12 cellular contexts compared by ENCODE assay signal in genomic region chr2:153479527-153479926, GRCh38. TPM values are rescaled to one million over a fixed set of nuclear protein-coding genes. Genes with fewer than 3 reads are reported as not detected.
A peak's percentile ranks its signal among the peaks of the same experiment; 100 is the strongest.
DNase-seq lines count a peak whose midpoint lies in the region; ATAC-seq and TF ChIP-seq lines count a peak whose summit lies in the region.
"Had no signal": no experiment of that assay in that cellular context is flagged by ENCODE, and none has a peak within 500 bp of the region (broad histone marks: within the 10 kb centered on the region; RNA-seq: fewer than 3 reads in every experiment).

No MANE protein-coding gene starts in this region.

- H3K9me3 Mint-ChIP-seq in activated naive CD8-positive, alpha-beta T cell treated with anti-CD3 and anti-CD28 coated beads for 36 hours, result no peaks in the 10 kb centered on the region
- no peaks in the 10 kb centered on the region for H3K9me3 Mint-ChIP-seq in mesothelial cell of epicardium
- no peaks in the 10 kb centered on the region for H3K9me3 Mint-ChIP-seq in activated T-cell treated with anti-CD3 and anti-CD28 coated beads, Interleukin-2, amount 50 U/mL, for 4 hours

- H3K36me3 Mint-ChIP-seq in activated naive CD8-positive, alpha-beta T cell treated with anti-CD3 and anti-CD28 coated beads for 36 hours, result no peaks in the 10 kb centered on the region
- no peaks in the 10 kb centered on the region for H3K36me3 Mint-ChIP-seq in mesothelial cell of epicardium
- H3K36me3 Mint-ChIP-seq in activated T-cell treated with anti-CD3 and anti-CD28 coated beads, Interleukin-2, amount 50 U/mL, for 4 hours (ENCODE audit: insufficient read depth), result no peaks in the 10 kb centered on the region

- no peak for TF ChIP-seq CTCF in mesothelial cell of epicardium (IDR thresholded peaks at IDR 0.05; ENCODE audit: unreplicated experiment)

- no peak overlapping the region for H3K27ac Mint-ChIP-seq in activated naive CD8-positive, alpha-beta T cell treated with anti-CD3 and anti-CD28 coated beads for 36 hours
- H3K27ac Mint-ChIP-seq in mesothelial cell of epicardium, result peak overlapping the region; percentile 32

- DNase-seq in A172 (ENCODE audit: low spot score) (peak; percentile 78), GM03348 (ENCODE audit: low spot score) (peak; percentile 3), mesothelial cell of epicardium (ENCODE audit: low spot score in 2 of 2, unreplicated experiment in 2 of 2) (no peak)
- DNase-seq in activated naive CD8-positive, alpha-beta T cell treated with anti-CD3 and anti-CD28 coated beads for 36 hours, result no peak
- DNase-seq in activated CD4-positive, CD25-positive, alpha-beta regulatory T cell (lab: John Stamatoyannopoulos, UW), result no peak
- DNase-seq in activated effector memory CD4-positive, alpha-beta T cell treated with Interleukin-2 at 50 U/mL for 16 hours, result no peak
- DNase-seq in activated T-cell treated with anti-CD3 and anti-CD28 coated beads, Interleukin-2, amount 50 U/mL, for 4 hours, result no peak
- DNase-seq: activated T-cell treated with anti-CD3 and anti-CD28 coated beads, Interleukin-2, amount 50 U/mL, for 1 hour; effector memory CD4-positive, alpha-beta T cell; NCI-H187 treated with DMSO at 0.1 percent for 48 hours had no signal

- H3K4me3 Mint-ChIP-seq in activated naive CD8-positive, alpha-beta T cell treated with anti-CD3 and anti-CD28 coated beads for 36 hours, result peak overlapping the region; percentile 68
- peak overlapping the region; percentile 85 for H3K4me3 Mint-ChIP-seq in mesothelial cell of epicardium
- H3K4me3 Mint-ChIP-seq in activated T-cell treated with anti-CD3 and anti-CD28 coated beads, Interleukin-2, amount 50 U/mL, for 4 hours, result no peak overlapping the region

- no peak for ATAC-seq in HG02938 (IDR thresholded peaks at IDR 0.05; ENCODE audit: unreplicated experiment)
- no peak for ATAC-seq in activated T-cell treated with anti-CD3 and anti-CD28 coated beads, Interleukin-2, amount 50 U/mL, for 4 hours

- H3K27me3 Mint-ChIP-seq in activated naive CD8-positive, alpha-beta T cell treated with anti-CD3 and anti-CD28 coated beads for 36 hours, result peaks cover 80% of the 10 kb centered on the region
- peaks cover 15% of the 10 kb centered on the region for H3K27me3 Mint-ChIP-seq in mesothelial cell of epicardium (ENCODE audit: low read depth)
- peaks cover 42% of the 10 kb centered on the region for H3K27me3 Mint-ChIP-seq in activated T-cell treated with anti-CD3 and anti-CD28 coated beads, Interleukin-2, amount 50 U/mL, for 4 hours (ENCODE audit: low read depth)

- H3K4me1 Mint-ChIP-seq in activated naive CD8-positive, alpha-beta T cell treated with anti-CD3 and anti-CD28 coated beads for 36 hours, result peaks cover 14% of the 10 kb centered on the region
- H3K4me1 Mint-ChIP-seq in mesothelial cell of epicardium, result peaks cover 44% of the 10 kb centered on the region
- H3K4me1 Mint-ChIP-seq in activated T-cell treated with anti-CD3 and anti-CD28 coated beads, Interleukin-2, amount 50 U/mL, for 4 hours (ENCODE audit: low read depth), result peaks cover 24% of the 10 kb centered on the region

RNA-seq across cellular contexts. Expression of gene RPRM, which starts 1.0 kb away (rescaled TPM):
- total RNA-seq in A172 (2014; rRNA removed; shearing (Covaris generic)), result not detected in 2 replicates
- total RNA-seq in activated naive CD8-positive, alpha-beta T cell treated with anti-CD3 and anti-CD28 coated beads for 36 hours, result under 1 TPM in 1 of 2 experiments, not detected in 1; 0.14 TPM
- 14.4 to 15.5 TPM (median 15.2 TPM) in 3 replicates for total RNA-seq in mesothelial cell of epicardium
- total RNA-seq in activated T-cell treated with anti-CD3 and anti-CD28 coated beads, Interleukin-2, amount 50 U/mL, for 4 hours, result under 1 TPM in 1 of 3 donors, not detected in 2; 0.15 TPM
- total RNA-seq: left lobe of liver had no signal

Comparison
In these comparisons a context has a peak if more than half of its experiments do, and no peak if none do; other contexts are left out.
1. DNase-seq: peak in A172 (single experiment) and GM03348 (single experiment); none in activated naive CD8-positive, alpha-beta T cell treated with anti-CD3 and anti-CD28 coated beads for 36 hours (single experiment), mesothelial cell of epicardium (0 of 2), activated CD4-positive, CD25-positive, alpha-beta regulatory T cell (0 of 4), activated effector memory CD4-positive, alpha-beta T cell treated with Interleukin-2 at 50 U/mL for 16 hours (single experiment) and activated T-cell treated with anti-CD3 and anti-CD28 coated beads, Interleukin-2, amount 50 U/mL, for 4 hours (single experiment).
2. RNA of gene RPRM, which starts 1.0 kb away (total RNA-seq): 14.4 to 15.5 TPM in mesothelial cell of epicardium; 0.14 TPM in activated naive CD8-positive, alpha-beta T cell treated with anti-CD3 and anti-CD28 coated beads for 36 hours, 0.15 TPM in activated T-cell treated with anti-CD3 and anti-CD28 coated beads, Interleukin-2, amount 50 U/mL, for 4 hours and not detected in A172; every median in the first group is over 10 times any median in the second.